In genomic region chr17:78356163-78356713, GRCh38 we compare ENCODE assay signal across 8 cellular contexts. TPM values are rescaled to one million over a fixed set of nuclear protein-coding genes. Genes with fewer than 3 reads are reported as not detected.
DNase-seq lines count a peak whose midpoint lies in the region; ATAC-seq lines count a peak whose summit lies in the region.

No MANE protein-coding gene starts in this region.

- peak overlapping the region; percentile 80 for H3K4me3 Mint-ChIP-seq in central memory CD8-positive, alpha-beta T cell
- H3K4me3 Mint-ChIP-seq in naive thymus-derived CD8-positive, alpha-beta T cell, result peak overlapping the region; percentile 59 to 90 (median 76)

- POLR2A ChIA-PET in naive thymus-derived CD8-positive, alpha-beta T cell (lab: Charles Lee), result interaction anchor here (0.6 to 0.7 kb wide), 2 partner anchors 27 to 1637 kb away, joined by 3 read pairs; no protein-coding TSS in a partner anchor

- no peaks in the 10 kb centered on the region for H3K27me3 Mint-ChIP-seq in central memory CD8-positive, alpha-beta T cell
- no peaks in the 10 kb centered on the region for H3K27me3 Mint-ChIP-seq in naive thymus-derived CD8-positive, alpha-beta T cell

- peaks cover 14% of the 10 kb centered on the region for H3K36me3 ChIP-seq in HUES48 (ENCODE audit: control insufficient read depth, insufficient read depth, low read length)

- peak; percentile 84 for DNase-seq in Caki2 (ENCODE audit: low read depth)
- peak; percentile 67 to 83 (median 76) for DNase-seq in activated CD4-positive, CD25-positive, alpha-beta regulatory T cell (lab: John Stamatoyannopoulos, UW)
- DNase-seq in central memory CD8-positive, alpha-beta T cell (ENCODE audit: low spot score in 2 of 2), result peak; percentile 63 to 88
- DNase-seq in naive thymus-derived CD8-positive, alpha-beta T cell, result peak; percentile 62 to 96 (median 92)
- DNase-seq in stimulated activated naive CD8-positive, alpha-beta T cell treated with anti-CD3 and anti-CD28 coated beads, Interleukin-15, Interleukin-2, amounts not matched to agents 100 U/mL and 50 U/mL, for 24 hours, result peak; percentile 88
- DNase-seq in NCI-H524 treated with DMSO at 0.1 percent for 48 hours (lab: John Stamatoyannopoulos, UW), result no peak

- no peak overlapping the region for H3K4me3 ChIP-seq in HUES48 (ENCODE audit: low read depth, low read length)

- peaks cover 57% of the 10 kb centered on the region for H3K27me3 ChIP-seq in HUES48 (ENCODE audit: control insufficient read depth, insufficient read depth, low read length)

- H3K4me1 ChIP-seq in HUES48 (ENCODE audit: control insufficient read depth, insufficient read depth, low read length), result peaks cover 61% of the 10 kb centered on the region

- peak overlapping the region; percentile 97 for H3K27ac Mint-ChIP-seq in central memory CD8-positive, alpha-beta T cell (ENCODE audit: low read depth)
- peak overlapping the region; percentile 93 to 99 (median 97) for H3K27ac Mint-ChIP-seq in naive thymus-derived CD8-positive, alpha-beta T cell

- peak overlapping the region; percentile 30 for H3K27ac ChIP-seq in HUES48 (ENCODE audit: low read depth, low read length)

- no peaks in the 10 kb centered on the region for H3K9me3 ChIP-seq in HUES48 (ENCODE audit: control insufficient read depth, insufficient read depth, low read length)

- peak; percentile 66 for ATAC-seq in GM21447 (IDR thresholded peaks at IDR 0.05; ENCODE audit: unreplicated experiment)
- ATAC-seq in central memory CD8-positive, alpha-beta T cell (replicated peaks; ENCODE audit: extremely low read depth, poor library complexity, severe bottlenecking), result peak; percentile 81
- peak; percentile 72 to 78 for ATAC-seq in naive thymus-derived CD8-positive, alpha-beta T cell
- peak; percentile 72 for ATAC-seq in stimulated activated naive CD8-positive, alpha-beta T cell treated with anti-CD3 and anti-CD28 coated beads, Interleukin-15, Interleukin-2, amounts not matched to agents 100 U/mL and 50 U/mL, for 24 hours

- in situ Hi-C loops in Caki2 (cut with HindIII; ENCODE audit: low pct_unique_long_range_greater_than_20kb, low sequenced_read_pairs), result no loop called here

- no peaks in the 10 kb centered on the region for H3K9me3 Mint-ChIP-seq in central memory CD8-positive, alpha-beta T cell
- H3K9me3 Mint-ChIP-seq in naive thymus-derived CD8-positive, alpha-beta T cell, result no peaks in the 10 kb centered on the region

- peaks cover 31% of the 10 kb centered on the region for H3K36me3 Mint-ChIP-seq in central memory CD8-positive, alpha-beta T cell (ENCODE audit: insufficient read depth)
- peaks cover 0 to 18% (median 1%) of the 10 kb centered on the region in 3 donors for H3K36me3 Mint-ChIP-seq in naive thymus-derived CD8-positive, alpha-beta T cell

- H3K9ac ChIP-seq in HUES48 (ENCODE audit: low read depth, low read length), result no peak overlapping the region

- peaks cover 57% of the 10 kb centered on the region for H3K4me1 Mint-ChIP-seq in central memory CD8-positive, alpha-beta T cell
- peaks cover 28 to 69% (median 63%) of the 10 kb centered on the region in 4 donors for H3K4me1 Mint-ChIP-seq in naive thymus-derived CD8-positive, alpha-beta T cell

RNA-seq across cellular contexts. Expression of gene SOCS3, which starts 3.6 kb away (rescaled TPM):
- total RNA-seq in Caki2 (2014; rRNA removed; shearing (Covaris generic); ENCODE audit: low replicate concordance), result 22.9 and 28.9 TPM in 2 replicates
- 1 to 10 TPM in 1 of 2 experiments, under 1 TPM in 1; 0.86 to 1.0 TPM for total RNA-seq in naive thymus-derived CD8-positive, alpha-beta T cell
- polyA plus RNA-seq in naive thymus-derived CD8-positive, alpha-beta T cell, result 10 to 100 TPM; 21.2 to 43.9 (median 37.3) TPM

RNA-seq across cellular contexts. Expression of gene PGS1, which starts 22.2 kb away (rescaled TPM):
- total RNA-seq in Caki2 (2014; rRNA removed; shearing (Covaris generic); ENCODE audit: low replicate concordance), result 32.8 and 57.8 TPM in 2 replicates
- 10 to 100 TPM; 72.5 to 73.4 TPM for total RNA-seq in naive thymus-derived CD8-positive, alpha-beta T cell
- 10 to 100 TPM; 24.3 to 46.6 (median 32.7) TPM for polyA plus RNA-seq in naive thymus-derived CD8-positive, alpha-beta T cell

Comparison
In these comparisons a context has a peak if more than half of its experiments do, and no peak if none do; other contexts are left out.
1. RNA of gene SOCS3, which starts 3.6 kb away (total RNA-seq): 22.9 to 28.9 TPM in Caki2; 0.86 to 1.0 TPM in naive thymus-derived CD8-positive, alpha-beta T cell; every median in the first group is over 10 times any median in the second.
2. Peak in every context shown above with its lines, with median percentiles within 50 percentile points of each other: ATAC-seq.